In genomic region chr16:67013238-67013822, GRCh38 we compare ENCODE assay signal across 8 cellular contexts. TPM values are rescaled to one million over a fixed set of nuclear protein-coding genes. Genes with fewer than 3 reads are reported as not detected.
DNase-seq lines count a peak whose midpoint lies in the region; ATAC-seq and TF ChIP-seq lines count a peak whose summit lies in the region.

No MANE protein-coding gene starts in this region.

- H3K9me3 Mint-ChIP-seq in MCF 10A (ENCODE audit: unreplicated experiment): no peaks in the 10 kb centered on the region

- BruUV-seq in MCF 10A (replicated peaks; lab: Mats Ljungman, UMichigan): no TSS peak

- H3K27ac ChIP-seq in breast epithelium (peak overlapping the region; percentile 13 to 81), lower lobe of right lung (peak overlapping the region; percentile 62), urinary bladder (ENCODE audit: low read depth) (no peak overlapping the region)

- H3K27ac Mint-ChIP-seq in MCF 10A (ENCODE audit: low read depth, unreplicated experiment): no peak overlapping the region

- H3K9me3 ChIP-seq in breast epithelium: no peaks in the 10 kb centered on the region
- no peaks in the 10 kb centered on the region for H3K9me3 ChIP-seq in lower lobe of right lung

- TF ChIP-seq CTCF in breast epithelium (IDR thresholded peaks at IDR 0.05) (no peak), MCF 10A (IDR thresholded peaks at IDR 0.05; ENCODE audit: unreplicated experiment) (no peak), lower lobe of right lung (IDR thresholded peaks at IDR 0.05) (no peak)

- H3K4me3 Mint-ChIP-seq in MCF 10A (ENCODE audit: unreplicated experiment): no peak overlapping the region

- no peak for TF ChIP-seq POLR2A in breast epithelium (IDR thresholded peaks at IDR 0.05)

- DNase-seq in breast epithelium (ENCODE audit: low spot score in 2 of 2) (no peak), MCF 10A (ENCODE audit: unreplicated experiment) (no peak), anterior cingulate cortex (lab: John Stamatoyannopoulos, UW) (peak in 42 of 58 donors; percentile 9 to 66 (median 36)), lower lobe of right lung (no peak), NCI-H2107 (lab: John Stamatoyannopoulos, UW) (no peak), HT-29 (ENCODE audit: low spot score) (no peak)

- CTCF ChIA-PET in MCF 10A (lab: Yijun Ruan, JAX): interaction anchor here (0.6 to 2.8 kb wide), 6 partner anchors 15 to 655 kb away, joined by 3 to 14 read pairs (median 3); no protein-coding TSS in a partner anchor

- H3K4me1 Mint-ChIP-seq in MCF 10A (ENCODE audit: insufficient read depth, unreplicated experiment): no peaks in the 10 kb centered on the region

- no peaks in the 10 kb centered on the region for H3K27me3 Mint-ChIP-seq in MCF 10A (ENCODE audit: insufficient read depth, unreplicated experiment)

- 9% methylated on average over 21 of the region's 21 CpGs for whole genome bisulfite sequencing in urinary bladder

- ATAC-seq in lower lobe of right lung: peak; percentile 1 to 5
- ATAC-seq in HG03280 (IDR thresholded peaks at IDR 0.05; ENCODE audit: unreplicated experiment): no peak

- H3K36me3 ChIP-seq in breast epithelium: no peaks in the 10 kb centered on the region
- H3K36me3 ChIP-seq in lower lobe of right lung: no peaks in the 10 kb centered on the region
- no peaks in the 10 kb centered on the region for H3K36me3 ChIP-seq in urinary bladder (ENCODE audit: insufficient read depth)

- POLR2A ChIA-PET in MCF 10A (lab: Yijun Ruan, JAX): interaction anchor here (0.6 to 1.0 kb wide), 2 partner anchors 9 to 1130 kb away, joined by 3 read pairs; no protein-coding TSS in a partner anchor

- intact Hi-C loops in breast epithelium (cut with DNase I; ENCODE audit: low total_unique reads) (no loop called here), MCF 10A (cut with micrococcal nuclease) (loop anchor here (10.0 kb wide), 1 partner anchor 59 kb away; no protein-coding TSS in a partner anchor), lower lobe of right lung (cut with DNase I) (no loop called here)

- H3K4me1 ChIP-seq in breast epithelium (no peaks in the 10 kb centered on the region), lower lobe of right lung (peaks cover 17% of the 10 kb centered on the region), urinary bladder (ENCODE audit: insufficient read depth) (no peaks in the 10 kb centered on the region)

- no peaks in the 10 kb centered on the region for H3K36me3 Mint-ChIP-seq in MCF 10A (ENCODE audit: insufficient read depth, unreplicated experiment)

- H3K4me3 ChIP-seq in breast epithelium (peak overlapping the region; percentile 55 to 75 (median 70)), lower lobe of right lung (peak overlapping the region; percentile 65), urinary bladder (ENCODE audit: low read depth, low read length) (peak overlapping the region; percentile 56)

- no peaks in the 10 kb centered on the region for H3K27me3 ChIP-seq in breast epithelium
- H3K27me3 ChIP-seq in lower lobe of right lung (ENCODE audit: low read depth): peaks cover 8% of the 10 kb centered on the region

RNA-seq across cellular contexts. Expression of gene CBFB, which starts 15.6 kb away (rescaled TPM):
- total RNA-seq in breast epithelium (10 to 100 TPM; 48.5 to 69.1 (median 52.3) TPM), MCF 10A (2022) (87.1 and 105 TPM in 2 replicates), lower lobe of right lung (46.9 TPM), urinary bladder (62.5 TPM)
- 19.3 TPM for polyA plus RNA-seq in urinary bladder
- 98.9 and 115 TPM in 2 replicates for total RNA-seq in HT-29 (2014; rRNA removed; shearing (Covaris generic))

RNA-seq across cellular contexts. Expression of gene CES4A, which starts 24.9 kb away (rescaled TPM):
- total RNA-seq in breast epithelium: 10 to 100 TPM in 2 of 3 donors, 1 to 10 TPM in 1; 9.0 to 19.6 (median 11.1) TPM
- total RNA-seq in MCF 10A (2022): 5.1 and 6.6 TPM in 2 replicates
- total RNA-seq in lower lobe of right lung: 14.8 TPM
- 4.9 TPM for total RNA-seq in urinary bladder
- polyA plus RNA-seq in urinary bladder: 4.0 TPM
- total RNA-seq in HT-29 (2014; rRNA removed; shearing (Covaris generic)): 3.0 and 5.5 TPM in 2 replicates

RNA-seq across cellular contexts. Expression of gene CES3, which starts 52.3 kb away (rescaled TPM):
- 1 to 10 TPM in 2 of 3 donors, under 1 TPM in 1; 0.29 to 5.9 (median 2.1) TPM for total RNA-seq in breast epithelium
- 0.52 and 0.65 TPM in 2 replicates for total RNA-seq in MCF 10A (2022)
- 2.5 TPM for total RNA-seq in lower lobe of right lung
- not detected for total RNA-seq in urinary bladder
- 0.19 TPM for polyA plus RNA-seq in urinary bladder
- total RNA-seq in HT-29 (2014; rRNA removed; shearing (Covaris generic)): 1.3 and 3.4 TPM in 2 replicates

Comparison
In these comparisons a context has a peak if more than half of its experiments do, and no peak if none do; other contexts are left out.
1. DNase-seq: peak in anterior cingulate cortex (42 of 58); none in breast epithelium (0 of 2), MCF 10A (single experiment), lower lobe of right lung (single experiment), NCI-H2107 (single experiment) and HT-29 (single experiment).
2. Peak in every context shown above with its lines, with median percentiles within 50 percentile points of each other: H3K4me3 ChIP-seq.